In genomic region chr3:170324962-170325361, GRCh38 we compare ENCODE assay signal across 1 cellular context.
TF ChIP-seq lines count a peak whose summit lies in the region.

No MANE protein-coding gene starts in this region.

TF ChIP-seq in K562, 482 proteins besides CTCF, POLR2A, EP300 and RAD21 (continued from another document):
- TF ChIP-seq SNAPC5 (CRISPR knock-in tag; IDR thresholded peaks at IDR 0.05) = no peak
- no peak for TF ChIP-seq CTCFL (IDR thresholded peaks at IDR 0.05; ENCODE audit: borderline replicate concordance, insufficient read depth, low read depth, low read length, poor library complexity, severe bottlenecking)
- TF ChIP-seq SRF (CRISPR knock-in tag; IDR thresholded peaks at IDR 0.05) = no peak
- TF ChIP-seq SP1 (CRISPR knock-in tag; IDR thresholded peaks at IDR 0.05) = no peak
- no peak for TF ChIP-seq RBM17 (IDR thresholded peaks at IDR 0.05; ENCODE audit: borderline replicate concordance, low read depth, low read length)
- TF ChIP-seq ILF3 (IDR thresholded peaks at IDR 0.05; ENCODE audit: borderline replicate concordance) = no peak
- TF ChIP-seq MED1 (CRISPR knock-in tag; IDR thresholded peaks at IDR 0.05; ENCODE audit: borderline replicate concordance) = no peak
